Comparison of ENCODE assay signal across 10 cellular contexts in genomic region chr11:63667993-63668392, GRCh38. TPM values are rescaled to one million over a fixed set of nuclear protein-coding genes. Genes with fewer than 3 reads are reported as not detected.
DNase-seq lines count a peak whose midpoint lies in the region; ATAC-seq and TF ChIP-seq lines count a peak whose summit lies in the region.
"Had no signal": no experiment of that assay in that cellular context is flagged by ENCODE, and none has a peak within 500 bp of the region (broad histone marks: within the 10 kb centered on the region; RNA-seq: fewer than 3 reads in every experiment).

No MANE protein-coding gene starts in this region.

- no peak for TF ChIP-seq CTCF in astrocyte of the spinal cord (IDR thresholded peaks at IDR 0.05; ENCODE audit: low read depth, low read length)

- peak overlapping the region; percentile 36 for H3K27ac ChIP-seq in mesodermal cell (ENCODE audit: low read depth, low read length, severe bottlenecking)

- ATAC-seq in HG03280 (IDR thresholded peaks at IDR 0.05; ENCODE audit: unreplicated experiment) (no peak), GM19023 (IDR thresholded peaks at IDR 0.05; ENCODE audit: unreplicated experiment) (no peak), left lobe of liver (no peak)

- peak; percentile 80 for DNase-seq in AG08396 (ENCODE audit: low spot score)
- peak; percentile 62 for DNase-seq in HPDE6-E6E7 (ENCODE audit: extremely low spot score)
- peak; percentile 94 for DNase-seq in astrocyte of the spinal cord (ENCODE audit: low read depth, low spot score)
- DNase-seq in NK-92 (lab: John Stamatoyannopoulos, UW; ENCODE audit: unreplicated experiment) = no peak
- DNase-seq in left lobe of liver (ENCODE audit: low spot score) = no peak
- DNase-seq: islet precursor cell, NCI-H748 treated with DMSO at 0.1 percent for 48 hours had no signal

- H3K9me3 ChIP-seq in mesodermal cell (ENCODE audit: control insufficient read depth, low read length) = no peaks in the 10 kb centered on the region

- in situ Hi-C loops in astrocyte of the spinal cord (cut with HindIII; ENCODE audit: low sequenced_read_pairs) = no loop called here

- peaks cover 18% of the 10 kb centered on the region for H3K4me1 ChIP-seq in mesodermal cell (ENCODE audit: control insufficient read depth, insufficient read depth, low read length, poor library complexity, severe bottlenecking)

- 33% methylated on average over 1 of the region's 1 CpG; no CpG with 5 or more reads in 1 of the 2 experiments for WGBS in mesodermal cell (ENCODE audit: insufficient coverage in 2 of 2), 2 experiments

- H3K36me3 ChIP-seq in mesodermal cell (ENCODE audit: control insufficient read depth, insufficient read depth, low read length) = peaks cover 6% of the 10 kb centered on the region

- H3K4me3 ChIP-seq in astrocyte of the spinal cord (ENCODE audit: low read depth, low read length) (no peak overlapping the region), mesodermal cell (ENCODE audit: extremely low read depth, insufficient read depth, low read length, poor library complexity, severe bottlenecking) (no peak overlapping the region)

RNA-seq across cellular contexts. Expression of gene ATL3, which starts 3.2 kb away (rescaled TPM):
- polyA plus RNA-seq in mesodermal cell (2013, experiment 1 of 2) = 10.4 TPM
- 9.4 TPM for polyA plus RNA-seq in mesodermal cell (2013, experiment 2 of 2)
- total RNA-seq in left lobe of liver = 29.8 TPM

RNA-seq across cellular contexts. Expression of gene RTN3, which starts 13.3 kb away (rescaled TPM):
- polyA plus RNA-seq in mesodermal cell (2013, experiment 1 of 2) = 87.3 TPM
- 89.8 TPM for polyA plus RNA-seq in mesodermal cell (2013, experiment 2 of 2)
- total RNA-seq in left lobe of liver = 50.0 TPM

RNA-seq across cellular contexts. Expression of gene PLAAT3, which starts 53.8 kb away (rescaled TPM):
- 6.1 TPM for polyA plus RNA-seq in mesodermal cell (2013, experiment 1 of 2)
- polyA plus RNA-seq in mesodermal cell (2013, experiment 2 of 2) = 7.0 TPM
- 74.6 TPM for total RNA-seq in left lobe of liver

Comparison
In these comparisons a context has a peak if more than half of its experiments do, and no peak if none do; other contexts are left out.
1. DNase-seq: peak in AG08396 (single experiment), HPDE6-E6E7 (single experiment) and astrocyte of the spinal cord (single experiment); none in NK-92 (single experiment) and left lobe of liver (single experiment).